Comparison of ENCODE assay signal across 26 cellular contexts in genomic region chr3:148873270-148873927, GRCh38. TPM values are rescaled to one million over a fixed set of nuclear protein-coding genes. Genes with fewer than 3 reads are reported as not detected.
DNase-seq lines count a peak whose midpoint lies in the region; ATAC-seq and TF ChIP-seq lines count a peak whose summit lies in the region.
"Had no signal": no experiment of that assay in that cellular context is flagged by ENCODE, and none has a peak within 500 bp of the region (broad histone marks: within the 10 kb centered on the region; RNA-seq: fewer than 3 reads in every experiment).

No MANE protein-coding gene starts in this region.

- H3K27ac ChIP-seq in body of pancreas: peak overlapping the region; percentile 55 to 78 (median 63)
- no peak overlapping the region for H3K27ac ChIP-seq in aorta (ENCODE audit: low read depth in 1 of 2, low read length in 2 of 2)
- H3K27ac ChIP-seq: BLaER1 treated with 17β-estradiol and CSF1 and Interleukin-3, amounts not matched to agents 10 nM and 100 nM; esophagus muscularis mucosa; gastroesophageal sphincter; HL-60; testis; vagina had no signal

- ATAC-seq in body of pancreas: peak; percentile 91
- ATAC-seq in HG03342 (IDR thresholded peaks at IDR 0.05; ENCODE audit: unreplicated experiment): no peak
- no peak for ATAC-seq in aorta (ENCODE audit: low FRiP score)
- ATAC-seq: effector memory CD8-positive, alpha-beta T cell; gastroesophageal sphincter; stimulated activated naive B cell treated with anti-CD40 and anti-IgM and Interleukin-4, amounts not matched to agents 10 μg/mL and 1 μg/mL and 100 μg/mL, for 72 hours had no signal

- TF ChIP-seq POLR2A in body of pancreas (IDR thresholded peaks at IDR 0.05): no peak

- DNase-seq in COR-L47 (lab: John Stamatoyannopoulos, UW): peak; percentile 63
- DNase-seq in HT-29 (ENCODE audit: low spot score): peak; percentile 42
- DNase-seq in NCI-H2196 (lab: John Stamatoyannopoulos, UW; ENCODE audit: unreplicated experiment): peak; percentile 54
- peak; percentile 59 to 85 (median 64) for DNase-seq in body of pancreas
- no peak for DNase-seq in cerebellar nuclear complex (lab: John Stamatoyannopoulos, UW)
- DNase-seq in chondrocyte (ENCODE audit: low spot score): no peak
- no peak for DNase-seq in aorta
- DNase-seq: activated naive CD8-positive, alpha-beta T cell treated with anti-CD3 and anti-CD28 coated beads for 36 hours; Calu3; effector memory CD8-positive, alpha-beta T cell; kidney; MG63; NCI-H2107; SIG-M5; stimulated activated naive B cell treated with anti-CD40 and anti-IgM and Interleukin-4, amounts not matched to agents 10 μg/mL and 1 μg/mL and 100 μg/mL, for 72 hours; T-helper 1 cell; testis had no signal

- H3K4me1 Mint-ChIP-seq in chondrocyte (ENCODE audit: low read depth): no peaks in the 10 kb centered on the region
- H3K4me1 Mint-ChIP-seq: activated naive CD8-positive, alpha-beta T cell treated with anti-CD3 and anti-CD28 coated beads for 36 hours; stimulated activated naive B cell treated with anti-CD40 and anti-IgM and Interleukin-4, amounts not matched to agents 10 μg/mL and 1 μg/mL and 100 μg/mL, for 72 hours had no signal

- 49 to 59% methylated on average over 9 of the region's 9 CpGs for WGBS in body of pancreas, 2 donors
- 75 to 80% methylated on average over 9 of the region's 9 CpGs for WGBS in aorta, 2 donors

- H3K27ac Mint-ChIP-seq in chondrocyte (ENCODE audit: unreplicated experiment): no peak overlapping the region
- H3K27ac Mint-ChIP-seq: activated naive CD8-positive, alpha-beta T cell treated with anti-CD3 and anti-CD28 coated beads for 36 hours; effector memory CD8-positive, alpha-beta T cell; progenitor cell of endocrine pancreas; stimulated activated naive B cell treated with anti-CD40 and anti-IgM and Interleukin-4, amounts not matched to agents 10 μg/mL and 1 μg/mL and 100 μg/mL, for 72 hours had no signal

- peaks cover 37% of the 10 kb centered on the region for H3K4me1 ChIP-seq in body of pancreas
- no peaks in the 10 kb centered on the region for H3K4me1 ChIP-seq in aorta (ENCODE audit: control insufficient read depth in 1 of 2, insufficient read depth in 2 of 2, low read length in 2 of 2)
- H3K4me1 ChIP-seq: BLaER1 treated with 17β-estradiol and CSF1 and Interleukin-3, amounts not matched to agents 10 nM and 100 nM; esophagus muscularis mucosa; gastroesophageal sphincter; testis; vagina had no signal

- H3K4me3 Mint-ChIP-seq in chondrocyte (ENCODE audit: unreplicated experiment): no peak overlapping the region
- H3K4me3 Mint-ChIP-seq: activated naive CD8-positive, alpha-beta T cell treated with anti-CD3 and anti-CD28 coated beads for 36 hours; effector memory CD8-positive, alpha-beta T cell; stimulated activated naive B cell treated with anti-CD40 and anti-IgM and Interleukin-4, amounts not matched to agents 10 μg/mL and 1 μg/mL and 100 μg/mL, for 72 hours had no signal

- no peak for TF ChIP-seq CTCF in body of pancreas (IDR thresholded peaks at IDR 0.05)
- TF ChIP-seq CTCF in chondrocyte (IDR thresholded peaks at IDR 0.05): no peak

- H3K4me3 ChIP-seq in body of pancreas (no peak overlapping the region), aorta (ENCODE audit: low read length in 2 of 2) (no peak overlapping the region)
- H3K4me3 ChIP-seq: BLaER1 treated with 17β-estradiol and CSF1 and Interleukin-3, amounts not matched to agents 10 nM and 100 nM; esophagus muscularis mucosa; gastroesophageal sphincter; lung; MG63; testis; vagina had no signal

- H3K9me3 ChIP-seq in body of pancreas (no peaks in the 10 kb centered on the region), aorta (ENCODE audit: control insufficient read depth, low read length) (no peaks in the 10 kb centered on the region)
- H3K9me3 ChIP-seq: BLaER1 treated with 17β-estradiol and CSF1 and Interleukin-3, amounts not matched to agents 10 nM and 100 nM; esophagus muscularis mucosa; gastroesophageal sphincter; MG63; testis; vagina had no signal

- no peaks in the 10 kb centered on the region for H3K9me3 Mint-ChIP-seq in chondrocyte (ENCODE audit: low read depth)
- H3K9me3 Mint-ChIP-seq: activated naive CD8-positive, alpha-beta T cell treated with anti-CD3 and anti-CD28 coated beads for 36 hours; effector memory CD8-positive, alpha-beta T cell; stimulated activated naive B cell treated with anti-CD40 and anti-IgM and Interleukin-4, amounts not matched to agents 10 μg/mL and 1 μg/mL and 100 μg/mL, for 72 hours had no signal

- H3K27me3 Mint-ChIP-seq in chondrocyte (ENCODE audit: low read depth): no peaks in the 10 kb centered on the region
- H3K27me3 Mint-ChIP-seq: progenitor cell of endocrine pancreas had no signal

- H3K36me3 ChIP-seq in body of pancreas (replicated peaks in 1 of 2; ENCODE audit: insufficient read depth in 1 of 2, low read depth in 2 of 2) (no peaks in the 10 kb centered on the region), aorta (ENCODE audit: control insufficient read depth in 1 of 2, insufficient read depth in 2 of 2, low read length in 1 of 2) (no peaks in the 10 kb centered on the region)
- H3K36me3 ChIP-seq: BLaER1 treated with 17β-estradiol and CSF1 and Interleukin-3, amounts not matched to agents 10 nM and 100 nM; esophagus muscularis mucosa; gastroesophageal sphincter; MG63; vagina had no signal

- intact Hi-C loops in body of pancreas (cut with DNase I): no loop called here
- intact Hi-C loops in aorta (cut with DNase I): no loop called here

- H3K27me3 ChIP-seq in body of pancreas (no peaks in the 10 kb centered on the region), aorta (ENCODE audit: control insufficient read depth in 1 of 2, insufficient read depth in 2 of 2, low read length in 1 of 2) (no peaks in the 10 kb centered on the region)
- H3K27me3 ChIP-seq: BLaER1 treated with 17β-estradiol and CSF1 and Interleukin-3, amounts not matched to agents 10 nM and 100 nM; esophagus muscularis mucosa; gastroesophageal sphincter; MG63; testis; vagina had no signal

- H3K36me3 Mint-ChIP-seq in chondrocyte (ENCODE audit: low read depth): no peaks in the 10 kb centered on the region
- H3K36me3 Mint-ChIP-seq: activated naive CD8-positive, alpha-beta T cell treated with anti-CD3 and anti-CD28 coated beads for 36 hours; stimulated activated naive B cell treated with anti-CD40 and anti-IgM and Interleukin-4, amounts not matched to agents 10 μg/mL and 1 μg/mL and 100 μg/mL, for 72 hours had no signal

RNA-seq across cellular contexts. Expression of gene CPA3, which starts 8.3 kb away (rescaled TPM):
- total RNA-seq in HT-29 (2014; rRNA removed; shearing (Covaris generic)): not detected in 2 replicates
- 1 to 10 TPM; 4.9 to 5.7 TPM for total RNA-seq in body of pancreas
- total RNA-seq in chondrocyte: not detected in 3 replicates
- total RNA-seq in aorta: 10 to 100 TPM in 1 of 2 donors, 1 to 10 TPM in 1; 5.6 to 20.5 TPM
- 1 to 10 TPM in 1 of 2 donors, under 1 TPM in 1; 0.69 to 2.9 TPM for polyA plus RNA-seq in aorta
- total RNA-seq: activated naive CD8-positive, alpha-beta T cell treated with anti-CD3 and anti-CD28 coated beads for 36 hours; Calu3; H1; progenitor cell of endocrine pancreas had no signal
- polyA plus RNA-seq: H1 had no signal

RNA-seq across cellular contexts. Expression of gene CPB1, which starts 45.8 kb away (rescaled TPM):
- total RNA-seq in HT-29 (2014; rRNA removed; shearing (Covaris generic)): not detected in 2 replicates
- total RNA-seq in body of pancreas (over 10,000 TPM in 1 of 2 donors, 1,000 to 10,000 TPM in 1; 8,425 to 24,571 TPM), chondrocyte (not detected in 3 replicates), aorta (1 to 10 TPM; 5.0 to 7.3 TPM)
- polyA plus RNA-seq in aorta: 1 to 10 TPM; 3.9 to 6.9 TPM
- total RNA-seq: activated naive CD8-positive, alpha-beta T cell treated with anti-CD3 and anti-CD28 coated beads for 36 hours; Calu3; H1; progenitor cell of endocrine pancreas had no signal
- polyA plus RNA-seq: H1 had no signal

Comparison
In these comparisons a context has a peak if more than half of its experiments do, and no peak if none do; other contexts are left out.
1. DNase-seq: peak in COR-L47 (single experiment), HT-29 (single experiment), NCI-H2196 (single experiment) and body of pancreas (4 of 4); none in cerebellar nuclear complex (0 of 2), chondrocyte (single experiment) and aorta (0 of 2).
2. H3K27ac ChIP-seq: peak in body of pancreas (4 of 4); none in aorta (0 of 2).
3. RNA of gene CPB1, which starts 45.8 kb away (total RNA-seq): 8,425 to 24,571 TPM in body of pancreas; 5.0 to 7.3 TPM in aorta, not detected in HT-29 and not detected in chondrocyte; every median in the first group is over 1,000 times any median in the second.